ENCODE assay signal across 1 cellular context in genomic region chr21:45234127-45234526, GRCh38.
A peak's percentile ranks its signal among the peaks of the same experiment; 100 is the strongest.
TF ChIP-seq lines count a peak whose summit lies in the region.

No MANE protein-coding gene starts in this region.

TF ChIP-seq in K562, 482 proteins besides CTCF, POLR2A, EP300 and RAD21 (continues in another document):
- TF ChIP-seq ZBTB40 (IDR thresholded peaks at IDR 0.05) (peak; percentile 24; the same call in 1 of the 2 replicates), ZBTB40 (CRISPR knock-in tag; IDR thresholded peaks at IDR 0.05) (no peak), NKRF (IDR thresholded peaks at IDR 0.05; ENCODE audit: borderline replicate concordance) (no peak), EWSR1 (IDR thresholded peaks at IDR 0.05; ENCODE audit: borderline replicate concordance, low read depth, partially characterized antibody) (no peak), ZNF518B (CRISPR knock-in tag; IDR thresholded peaks at IDR 0.05) (no peak), NR2C1 (IDR thresholded peaks at IDR 0.05) (no peak), NR2C1 (tag; IDR thresholded peaks at IDR 0.05) (no peak), ZNF197 (CRISPR knock-in tag; IDR thresholded peaks at IDR 0.05; ENCODE audit: low read depth) (no peak), ZNF445 (CRISPR knock-in tag; IDR thresholded peaks at IDR 0.05; ENCODE audit: low read depth) (no peak), CTBP1 (IDR thresholded peaks at IDR 0.05; ENCODE audit: borderline replicate concordance) (no peak), MTF1 (CRISPR knock-in tag; IDR thresholded peaks at IDR 0.05; ENCODE audit: borderline replicate concordance) (no peak), RBM17 (IDR thresholded peaks at IDR 0.05; ENCODE audit: borderline replicate concordance, low read depth, low read length) (no peak), SRSF1 (IDR thresholded peaks at IDR 0.05; ENCODE audit: low read depth, low read length) (no peak), HMBOX1 (IDR thresholded peaks at IDR 0.05) (no peak), ELK1 (CRISPR knock-in tag; IDR thresholded peaks at IDR 0.05) (no peak), PHB2 (IDR thresholded peaks at IDR 0.05; ENCODE audit: low read depth) (no peak), FIP1L1 (IDR thresholded peaks at IDR 0.05; ENCODE audit: low read depth, low read length, poor library complexity, severe bottlenecking) (no peak), RBFOX2 (IDR thresholded peaks at IDR 0.05; ENCODE audit: low read depth, low read length) (0 out of 2 replicates have a peak, but pooled peaks have one; percentile 26), IFI16 (CRISPR knock-in tag; IDR thresholded peaks at IDR 0.05) (no peak), MAX (CRISPR knock-in tag; IDR thresholded peaks at IDR 0.05) (no peak), CBX2 (IDR thresholded peaks at IDR 0.05; ENCODE audit: insufficient read depth, low read length, poor library complexity, severe bottlenecking) (peak; percentile 26), ZNF609 (CRISPR knock-in tag; IDR thresholded peaks at IDR 0.05; ENCODE audit: borderline replicate concordance) (no peak), TAF1 (IDR thresholded peaks at IDR 0.05; ENCODE audit: control insufficient read depth, extremely low read depth, insufficient read depth, low read length, severe bottlenecking) (no peak), EHMT2 (IDR thresholded peaks at IDR 0.05) (peak; percentile 29; the same call in 1 of the 2 replicates), NR4A1 (CRISPR knock-in tag; IDR thresholded peaks at IDR 0.05) (no peak), NR4A1 (tag; IDR thresholded peaks at IDR 0.05) (no peak), ETV6 (IDR thresholded peaks at IDR 0.05; ENCODE audit: borderline replicate concordance in 1 of 2, low read depth in 2 of 2, low read length in 1 of 2) (peak in 1 of 2 experiments; percentile 40; a peak in 1 of 4 replicates), ETV6 (CRISPR knock-in tag; IDR thresholded peaks at IDR 0.05; ENCODE audit: borderline replicate concordance) (no peak), ZNF75A (CRISPR knock-in tag; IDR thresholded peaks at IDR 0.05) (no peak), EGR1 (conservative IDR thresholded peaks at IDR 0.05) (peak; percentile 57), SFPQ (IDR thresholded peaks at IDR 0.05; ENCODE audit: low read depth, low read length) (no peak)
